In the genomic region with DNA sequence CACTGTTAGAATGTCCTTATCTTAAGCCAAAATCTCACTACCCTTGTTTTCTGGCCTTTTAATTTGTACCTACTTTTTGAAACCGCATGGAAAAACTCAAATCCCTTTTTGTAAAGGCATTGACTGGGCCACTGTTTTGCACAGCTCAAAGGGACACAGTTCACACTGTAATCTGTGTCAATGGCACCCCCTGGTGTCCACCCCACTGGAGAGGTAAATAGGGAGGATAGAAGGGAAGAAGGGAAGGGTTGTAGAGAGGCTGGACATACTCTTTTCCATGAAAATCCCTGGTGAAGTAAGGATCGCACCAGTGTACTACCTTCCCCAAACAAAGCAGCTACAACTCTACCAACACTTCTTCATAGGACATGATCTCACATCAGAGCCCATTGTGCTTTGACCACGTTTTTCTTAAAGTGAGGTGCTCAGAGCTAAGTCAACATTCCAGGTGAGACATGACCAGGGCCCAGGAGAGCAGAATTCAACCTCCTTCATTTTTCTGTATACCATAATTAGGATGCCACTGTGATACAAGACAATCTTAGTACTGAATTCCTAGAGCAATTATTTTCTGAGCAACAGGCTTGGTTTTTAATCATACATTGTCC, we compare ENCODE assay signal across 8 cellular contexts.
DNase-seq lines count a peak whose midpoint lies in the region; ATAC-seq, FAIRE-seq and TF ChIP-seq lines count a peak whose summit lies in the region.

No MANE protein-coding gene starts in this region.

- no peaks in the 10 kb centered on the region for H3K27me3 ChIP-seq in lower lobe of right lung (ENCODE audit: low read depth)

- ATAC-seq in HG03439 (IDR thresholded peaks at IDR 0.05; ENCODE audit: unreplicated experiment) (peak; percentile 56), lower lobe of right lung (peak; percentile 89 to 94), GM19324 (IDR thresholded peaks at IDR 0.05; ENCODE audit: low FRiP score, unreplicated experiment) (no peak)

- H3K36me3 Mint-ChIP-seq in activated CD4-positive, alpha-beta T cell treated with anti-CD3 and anti-CD28 coated beads, Interleukin-2, amount 10 ng/mL, durations not matched to agents 7 days and 5 days (ENCODE audit: low read depth), result no peaks in the 10 kb centered on the region

- H3K9me3 Mint-ChIP-seq in activated CD4-positive, alpha-beta T cell treated with anti-CD3 and anti-CD28 coated beads, Interleukin-2, amount 10 ng/mL, durations not matched to agents 7 days and 5 days, result no peaks in the 10 kb centered on the region

- H3K4me1 ChIP-seq in lower lobe of right lung, result peaks cover 31% of the 10 kb centered on the region

- peak; percentile 82 for TF ChIP-seq CTCF in lower lobe of right lung (IDR thresholded peaks at IDR 0.05)

- H3K4me1 Mint-ChIP-seq in activated CD4-positive, alpha-beta T cell treated with anti-CD3 and anti-CD28 coated beads, Interleukin-2, amount 10 ng/mL, durations not matched to agents 7 days and 5 days, result peaks cover 14% of the 10 kb centered on the region

- H3K27ac Mint-ChIP-seq in activated CD4-positive, alpha-beta T cell treated with anti-CD3 and anti-CD28 coated beads, Interleukin-2, amount 10 ng/mL, durations not matched to agents 7 days and 5 days, result no peak overlapping the region

- H3K4me3 ChIP-seq in lower lobe of right lung, result no peak overlapping the region

- no peak overlapping the region for H3K27ac ChIP-seq in lower lobe of right lung

- no peak for TF ChIP-seq POLR2A in GM12891 (IDR thresholded peaks at IDR 0.05; ENCODE audit: low read depth, low read length)

- H3K36me3 ChIP-seq in lower lobe of right lung, result no peaks in the 10 kb centered on the region

- intact Hi-C loops in lower lobe of right lung (cut with DNase I), result loop anchor here (5.0 kb wide), 1 partner anchor 420 kb away; no protein-coding TSS in a partner anchor

- H3K9me3 ChIP-seq in lower lobe of right lung, result no peaks in the 10 kb centered on the region

- FAIRE-seq in GM12891 (lab: Jason Lieb, UNC), result peak; percentile 93

- no peaks in the 10 kb centered on the region for H3K27me3 Mint-ChIP-seq in activated CD4-positive, alpha-beta T cell treated with anti-CD3 and anti-CD28 coated beads, Interleukin-2, amount 10 ng/mL, durations not matched to agents 7 days and 5 days

- POLR2A ChIA-PET in activated CD4-positive, alpha-beta T cell treated with anti-CD3 and anti-CD28 coated beads, Interleukin-2, amount 10 ng/mL, durations not matched to agents 7 days and 5 days (lab: Charles Lee), result no interaction called here

- DNase-seq in GM12891 (ENCODE audit: insufficient read length, low spot score), result peak; percentile 36
- DNase-seq in NCI-H748 treated with DMSO at 0.1 percent for 48 hours (lab: John Stamatoyannopoulos, UW), result peak; percentile 66
- DNase-seq in activated CD4-positive, alpha-beta T cell treated with anti-CD3 and anti-CD28 coated beads, Interleukin-2, amount 10 ng/mL, durations not matched to agents 7 days and 5 days, result peak; percentile 85
- peak; percentile 92 for DNase-seq in dermis blood vessel endothelial cell
- DNase-seq in lower lobe of right lung, result peak; percentile 88
- peak; percentile 60 for DNase-seq in stimulated activated CD8-positive, alpha-beta memory T cell treated with anti-CD3 and anti-CD28 coated beads, Interleukin-12 subunit alpha, Interleukin-12 subunit beta, amount 100 ng/mL, for 4 hours (ENCODE audit: low read depth)

- H3K4me3 Mint-ChIP-seq in activated CD4-positive, alpha-beta T cell treated with anti-CD3 and anti-CD28 coated beads, Interleukin-2, amount 10 ng/mL, durations not matched to agents 7 days and 5 days, result no peak overlapping the region

- CTCF ChIA-PET in activated CD4-positive, alpha-beta T cell treated with anti-CD3 and anti-CD28 coated beads, Interleukin-2, amount 10 ng/mL, durations not matched to agents 7 days and 5 days (lab: Charles Lee), result interaction anchor here (0.5 to 2.7 kb wide), 19 partner anchors 8 to 567 kb away, joined by 3 to 19 read pairs (median 3); no protein-coding TSS in a partner anchor

TF ChIP-seq in GM12891, 5 proteins besides CTCF, POLR2A, EP300 and RAD21:
- TF ChIP-seq POU2F2 (IDR thresholded peaks at IDR 0.05; ENCODE audit: low read depth, low read length) (no peak), SPI1 (IDR thresholded peaks at IDR 0.05; ENCODE audit: low read depth, low read length) (no peak), PAX5 (IDR thresholded peaks at IDR 0.05; ENCODE audit: insufficient read depth, low read length, severe bottlenecking) (no peak), POLR2AphosphoS5 (IDR thresholded peaks at IDR 0.05; ENCODE audit: low read depth, low read length) (no peak), TAF1 (IDR thresholded peaks at IDR 0.05; ENCODE audit: low read depth, low read length) (no peak)

Comparison
In these comparisons a context has a peak if more than half of its experiments do, and no peak if none do; other contexts are left out.
1. DNase-seq: peak in every context shown above with its lines; median percentile 92 in dermis blood vessel endothelial cell; 88 in lower lobe of right lung; 85 in activated CD4-positive, alpha-beta T cell treated with anti-CD3 and anti-CD28 coated beads, Interleukin-2, amount 10 ng/mL, durations not matched to agents 7 days and 5 days; 66 in NCI-H748 treated with DMSO at 0.1 percent for 48 hours; 60 in stimulated activated CD8-positive, alpha-beta memory T cell treated with anti-CD3 and anti-CD28 coated beads, Interleukin-12 subunit alpha, Interleukin-12 subunit beta, amount 100 ng/mL, for 4 hours; 36 in GM12891.